In the genomic region with DNA sequence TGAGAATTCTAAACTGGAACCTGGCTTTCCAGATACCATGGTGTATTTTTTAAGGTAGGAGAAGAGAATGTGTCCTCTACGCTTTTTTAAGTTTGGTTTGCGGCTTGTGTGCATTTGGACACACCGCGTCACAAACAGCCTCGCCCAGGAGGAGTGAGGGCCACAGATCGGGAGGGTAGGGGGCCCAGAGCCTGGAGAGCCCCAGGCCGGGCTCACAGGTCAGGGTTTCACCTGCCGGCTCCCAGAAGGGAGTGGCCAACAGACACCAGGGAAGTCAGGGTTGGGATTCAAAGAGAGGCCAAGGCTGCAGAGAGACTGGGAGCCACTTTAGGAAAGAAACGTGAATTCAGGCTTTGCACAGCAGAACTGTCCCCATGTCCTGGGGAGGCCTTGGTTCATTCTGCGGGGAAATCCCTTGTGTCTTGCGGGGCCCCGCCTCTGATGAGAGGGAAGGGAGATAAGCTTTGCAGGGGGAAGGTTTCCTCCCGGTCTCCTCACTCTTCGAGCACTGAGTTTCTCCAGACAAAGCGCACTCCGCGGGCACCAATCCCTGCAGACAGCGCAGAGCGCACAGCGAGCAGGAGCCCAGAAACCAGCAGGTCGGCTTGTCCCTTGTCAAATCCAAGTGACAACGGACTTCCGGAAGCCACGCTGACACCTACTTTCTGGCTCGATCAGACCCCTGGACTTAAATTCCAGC, we compare ENCODE assay signal across 1 cellular context.
A peak's percentile ranks its signal among the peaks of the same experiment; 100 is the strongest.
TF ChIP-seq lines count a peak whose summit lies in the region.

No MANE protein-coding gene starts in this region.

TF ChIP-seq in K562, 482 proteins besides CTCF, POLR2A, EP300 and RAD21:
- TF ChIP-seq, protein P1, sequence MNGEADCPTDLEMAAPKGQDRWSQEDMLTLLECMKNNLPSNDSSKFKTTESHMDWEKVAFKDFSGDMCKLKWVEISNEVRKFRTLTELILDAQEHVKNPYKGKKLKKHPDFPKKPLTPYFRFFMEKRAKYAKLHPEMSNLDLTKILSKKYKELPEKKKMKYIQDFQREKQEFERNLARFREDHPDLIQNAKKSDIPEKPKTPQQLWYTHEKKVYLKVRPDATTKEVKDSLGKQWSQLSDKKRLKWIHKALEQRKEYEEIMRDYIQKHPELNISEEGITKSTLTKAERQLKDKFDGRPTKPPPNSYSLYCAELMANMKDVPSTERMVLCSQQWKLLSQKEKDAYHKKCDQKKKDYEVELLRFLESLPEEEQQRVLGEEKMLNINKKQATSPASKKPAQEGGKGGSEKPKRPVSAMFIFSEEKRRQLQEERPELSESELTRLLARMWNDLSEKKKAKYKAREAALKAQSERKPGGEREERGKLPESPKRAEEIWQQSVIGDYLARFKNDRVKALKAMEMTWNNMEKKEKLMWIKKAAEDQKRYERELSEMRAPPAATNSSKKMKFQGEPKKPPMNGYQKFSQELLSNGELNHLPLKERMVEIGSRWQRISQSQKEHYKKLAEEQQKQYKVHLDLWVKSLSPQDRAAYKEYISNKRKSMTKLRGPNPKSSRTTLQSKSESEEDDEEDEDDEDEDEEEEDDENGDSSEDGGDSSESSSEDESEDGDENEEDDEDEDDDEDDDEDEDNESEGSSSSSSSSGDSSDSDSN (IDR thresholded peaks at IDR 0.05; ENCODE audit: borderline replicate concordance in 1 of 2, low read depth in 2 of 2, low read length in 2 of 2) = peak; percentile 62 to 80; a peak in 2 of 4 replicates
- no peak for TF ChIP-seq RFX5 (IDR thresholded peaks at IDR 0.05; ENCODE audit: low read depth, low read length)
- TF ChIP-seq, protein P2, sequence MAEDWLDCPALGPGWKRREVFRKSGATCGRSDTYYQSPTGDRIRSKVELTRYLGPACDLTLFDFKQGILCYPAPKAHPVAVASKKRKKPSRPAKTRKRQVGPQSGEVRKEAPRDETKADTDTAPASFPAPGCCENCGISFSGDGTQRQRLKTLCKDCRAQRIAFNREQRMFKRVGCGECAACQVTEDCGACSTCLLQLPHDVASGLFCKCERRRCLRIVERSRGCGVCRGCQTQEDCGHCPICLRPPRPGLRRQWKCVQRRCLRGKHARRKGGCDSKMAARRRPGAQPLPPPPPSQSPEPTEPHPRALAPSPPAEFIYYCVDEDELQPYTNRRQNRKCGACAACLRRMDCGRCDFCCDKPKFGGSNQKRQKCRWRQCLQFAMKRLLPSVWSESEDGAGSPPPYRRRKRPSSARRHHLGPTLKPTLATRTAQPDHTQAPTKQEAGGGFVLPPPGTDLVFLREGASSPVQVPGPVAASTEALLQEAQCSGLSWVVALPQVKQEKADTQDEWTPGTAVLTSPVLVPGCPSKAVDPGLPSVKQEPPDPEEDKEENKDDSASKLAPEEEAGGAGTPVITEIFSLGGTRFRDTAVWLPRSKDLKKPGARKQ (CRISPR knock-in tag; IDR thresholded peaks at IDR 0.05) = 0 out of 2 replicates have a peak, but pooled peaks have one; percentile 63
- TF ChIP-seq CCNT2 (IDR thresholded peaks at IDR 0.05; ENCODE audit: borderline replicate concordance, extremely low read depth, insufficient read length, low read depth, low read length) = peak; percentile 26
- TF ChIP-seq HDAC1 (IDR thresholded peaks at IDR 0.05) = no peak
- TF ChIP-seq RBFOX2 (IDR thresholded peaks at IDR 0.05; ENCODE audit: low read depth, low read length) = peak; percentile 49
- no peak for TF ChIP-seq ZNF239 (CRISPR knock-in tag; IDR thresholded peaks at IDR 0.05)
- TF ChIP-seq, protein P3, sequence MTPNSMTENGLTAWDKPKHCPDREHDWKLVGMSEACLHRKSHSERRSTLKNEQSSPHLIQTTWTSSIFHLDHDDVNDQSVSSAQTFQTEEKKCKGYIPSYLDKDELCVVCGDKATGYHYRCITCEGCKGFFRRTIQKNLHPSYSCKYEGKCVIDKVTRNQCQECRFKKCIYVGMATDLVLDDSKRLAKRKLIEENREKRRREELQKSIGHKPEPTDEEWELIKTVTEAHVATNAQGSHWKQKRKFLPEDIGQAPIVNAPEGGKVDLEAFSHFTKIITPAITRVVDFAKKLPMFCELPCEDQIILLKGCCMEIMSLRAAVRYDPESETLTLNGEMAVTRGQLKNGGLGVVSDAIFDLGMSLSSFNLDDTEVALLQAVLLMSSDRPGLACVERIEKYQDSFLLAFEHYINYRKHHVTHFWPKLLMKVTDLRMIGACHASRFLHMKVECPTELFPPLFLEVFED (CRISPR knock-in tag; conservative IDR thresholded peaks at IDR 0.05) = no peak
- peak; percentile 53; the same call in 1 of the 2 replicates for TF ChIP-seq MTA3 (IDR thresholded peaks at IDR 0.05; ENCODE audit: borderline replicate concordance)
- peak; percentile 58; the same call in 1 of the 2 replicates for TF ChIP-seq L3MBTL2 (IDR thresholded peaks at IDR 0.05)
- peak in 1 of 2 experiments; percentile 55; a peak in 1 of 4 replicates for TF ChIP-seq RCOR1 (IDR thresholded peaks at IDR 0.05; ENCODE audit: borderline replicate concordance in 1 of 2, low read depth in 2 of 2, low read length in 2 of 2)
- TF ChIP-seq SMAD4 (CRISPR knock-in tag; conservative IDR thresholded peaks at IDR 0.05) = 0 out of 2 replicates have a peak, but pooled peaks have one; percentile 43
- TF ChIP-seq SPI1 (IDR thresholded peaks at IDR 0.05; ENCODE audit: borderline replicate concordance, low read depth, low read length) = no peak
- TF ChIP-seq, protein P4, sequence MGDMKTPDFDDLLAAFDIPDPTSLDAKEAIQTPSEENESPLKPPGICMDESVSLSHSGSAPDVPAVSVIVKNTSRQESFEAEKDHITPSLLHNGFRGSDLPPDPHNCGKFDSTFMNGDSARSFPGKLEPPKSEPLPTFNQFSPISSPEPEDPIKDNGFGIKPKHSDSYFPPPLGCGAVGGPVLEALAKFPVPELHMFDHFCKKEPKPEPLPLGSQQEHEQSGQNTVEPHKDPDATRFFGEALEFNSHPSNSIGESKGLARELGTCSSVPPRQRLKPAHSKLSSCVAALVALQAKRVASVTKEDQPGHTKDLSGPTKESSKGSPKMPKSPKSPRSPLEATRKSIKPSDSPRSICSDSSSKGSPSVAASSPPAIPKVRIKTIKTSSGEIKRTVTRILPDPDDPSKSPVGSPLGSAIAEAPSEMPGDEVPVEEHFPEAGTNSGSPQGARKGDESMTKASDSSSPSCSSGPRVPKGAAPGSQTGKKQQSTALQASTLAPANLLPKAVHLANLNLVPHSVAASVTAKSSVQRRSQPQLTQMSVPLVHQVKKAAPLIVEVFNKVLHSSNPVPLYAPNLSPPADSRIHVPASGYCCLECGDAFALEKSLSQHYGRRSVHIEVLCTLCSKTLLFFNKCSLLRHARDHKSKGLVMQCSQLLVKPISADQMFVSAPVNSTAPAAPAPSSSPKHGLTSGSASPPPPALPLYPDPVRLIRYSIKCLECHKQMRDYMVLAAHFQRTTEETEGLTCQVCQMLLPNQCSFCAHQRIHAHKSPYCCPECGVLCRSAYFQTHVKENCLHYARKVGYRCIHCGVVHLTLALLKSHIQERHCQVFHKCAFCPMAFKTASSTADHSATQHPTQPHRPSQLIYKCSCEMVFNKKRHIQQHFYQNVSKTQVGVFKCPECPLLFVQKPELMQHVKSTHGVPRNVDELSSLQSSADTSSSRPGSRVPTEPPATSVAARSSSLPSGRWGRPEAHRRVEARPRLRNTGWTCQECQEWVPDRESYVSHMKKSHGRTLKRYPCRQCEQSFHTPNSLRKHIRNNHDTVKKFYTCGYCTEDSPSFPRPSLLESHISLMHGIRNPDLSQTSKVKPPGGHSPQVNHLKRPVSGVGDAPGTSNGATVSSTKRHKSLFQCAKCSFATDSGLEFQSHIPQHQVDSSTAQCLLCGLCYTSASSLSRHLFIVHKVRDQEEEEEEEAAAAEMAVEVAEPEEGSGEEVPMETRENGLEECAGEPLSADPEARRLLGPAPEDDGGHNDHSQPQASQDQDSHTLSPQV (IDR thresholded peaks at IDR 0.05) = peak; percentile 11; the same call in 1 of the 2 replicates
- TF ChIP-seq, protein P5, sequence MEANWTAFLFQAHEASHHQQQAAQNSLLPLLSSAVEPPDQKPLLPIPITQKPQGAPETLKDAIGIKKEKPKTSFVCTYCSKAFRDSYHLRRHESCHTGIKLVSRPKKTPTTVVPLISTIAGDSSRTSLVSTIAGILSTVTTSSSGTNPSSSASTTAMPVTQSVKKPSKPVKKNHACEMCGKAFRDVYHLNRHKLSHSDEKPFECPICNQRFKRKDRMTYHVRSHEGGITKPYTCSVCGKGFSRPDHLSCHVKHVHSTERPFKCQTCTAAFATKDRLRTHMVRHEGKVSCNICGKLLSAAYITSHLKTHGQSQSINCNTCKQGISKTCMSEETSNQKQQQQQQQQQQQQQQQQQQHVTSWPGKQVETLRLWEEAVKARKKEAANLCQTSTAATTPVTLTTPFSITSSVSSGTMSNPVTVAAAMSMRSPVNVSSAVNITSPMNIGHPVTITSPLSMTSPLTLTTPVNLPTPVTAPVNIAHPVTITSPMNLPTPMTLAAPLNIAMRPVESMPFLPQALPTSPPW (CRISPR knock-in tag; IDR thresholded peaks at IDR 0.05) = peak; percentile 49
- peak; percentile 57 for TF ChIP-seq CXXC5 (CRISPR knock-in tag; IDR thresholded peaks at IDR 0.05)
- TF ChIP-seq, protein P6, sequence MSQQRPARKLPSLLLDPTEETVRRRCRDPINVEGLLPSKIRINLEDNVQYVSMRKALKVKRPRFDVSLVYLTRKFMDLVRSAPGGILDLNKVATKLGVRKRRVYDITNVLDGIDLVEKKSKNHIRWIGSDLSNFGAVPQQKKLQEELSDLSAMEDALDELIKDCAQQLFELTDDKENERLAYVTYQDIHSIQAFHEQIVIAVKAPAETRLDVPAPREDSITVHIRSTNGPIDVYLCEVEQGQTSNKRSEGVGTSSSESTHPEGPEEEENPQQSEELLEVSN (IDR thresholded peaks at IDR 0.05; ENCODE audit: borderline replicate concordance in 1 of 2, extremely low read depth in 1 of 2, insufficient read depth in 1 of 2, insufficient read length in 1 of 2, low read depth in 1 of 2, low read length in 1 of 2, poor library complexity in 1 of 2, severe bottlenecking in 1 of 2) = peak in 1 of 2 experiments; percentile 7
- TF ChIP-seq CTBP1 (IDR thresholded peaks at IDR 0.05; ENCODE audit: borderline replicate concordance) = 0 out of 2 replicates have a peak, but pooled peaks have one; percentile 18
- 0 out of 2 replicates have a peak, but pooled peaks have one; percentile 46 for TF ChIP-seq ZNF766 (CRISPR knock-in tag; conservative IDR thresholded peaks at IDR 0.05)
- TF ChIP-seq ZFX (CRISPR knock-in tag; IDR thresholded peaks at IDR 0.05) = peak; percentile 35; the same call in 1 of the 2 replicates
- no peak for TF ChIP-seq HMG20A (CRISPR knock-in tag; conservative IDR thresholded peaks at IDR 0.05)
- peak; percentile 55 for TF ChIP-seq ETV1 (tag; conservative IDR thresholded peaks at IDR 0.05; ENCODE audit: low read depth)
- TF ChIP-seq, protein P7, sequence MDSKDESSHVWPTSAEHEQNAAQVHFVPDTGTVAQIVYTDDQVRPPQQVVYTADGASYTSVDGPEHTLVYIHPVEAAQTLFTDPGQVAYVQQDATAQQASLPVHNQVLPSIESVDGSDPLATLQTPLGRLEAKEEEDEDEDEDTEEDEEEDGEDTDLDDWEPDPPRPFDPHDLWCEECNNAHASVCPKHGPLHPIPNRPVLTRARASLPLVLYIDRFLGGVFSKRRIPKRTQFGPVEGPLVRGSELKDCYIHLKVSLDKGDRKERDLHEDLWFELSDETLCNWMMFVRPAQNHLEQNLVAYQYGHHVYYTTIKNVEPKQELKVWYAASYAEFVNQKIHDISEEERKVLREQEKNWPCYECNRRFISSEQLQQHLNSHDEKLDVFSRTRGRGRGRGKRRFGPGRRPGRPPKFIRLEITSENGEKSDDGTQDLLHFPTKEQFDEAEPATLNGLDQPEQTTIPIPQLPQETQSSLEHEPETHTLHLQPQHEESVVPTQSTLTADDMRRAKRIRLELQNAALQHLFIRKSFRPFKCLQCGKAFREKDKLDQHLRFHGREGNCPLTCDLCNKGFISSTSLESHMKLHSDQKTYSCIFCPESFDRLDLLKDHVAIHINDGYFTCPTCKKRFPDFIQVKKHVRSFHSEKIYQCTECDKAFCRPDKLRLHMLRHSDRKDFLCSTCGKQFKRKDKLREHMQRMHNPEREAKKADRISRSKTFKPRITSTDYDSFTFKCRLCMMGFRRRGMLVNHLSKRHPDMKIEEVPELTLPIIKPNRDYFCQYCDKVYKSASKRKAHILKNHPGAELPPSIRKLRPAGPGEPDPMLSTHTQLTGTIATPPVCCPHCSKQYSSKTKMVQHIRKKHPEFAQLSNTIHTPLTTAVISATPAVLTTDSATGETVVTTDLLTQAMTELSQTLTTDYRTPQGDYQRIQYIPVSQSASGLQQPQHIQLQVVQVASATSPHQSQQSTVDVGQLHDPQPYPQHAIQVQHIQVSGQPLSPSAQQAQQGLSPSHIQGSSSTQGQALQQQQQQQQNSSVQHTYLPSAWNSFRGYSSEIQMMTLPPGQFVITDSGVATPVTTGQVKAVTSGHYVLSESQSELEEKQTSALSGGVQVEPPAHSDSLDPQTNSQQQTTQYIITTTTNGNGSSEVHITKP (IDR thresholded peaks at IDR 0.05; ENCODE audit: partially characterized antibody) = peak; percentile 83
- peak; percentile 36; the same call in 1 of the 2 replicates for TF ChIP-seq POLR2G (IDR thresholded peaks at IDR 0.05; ENCODE audit: low read depth, low read length)
- TF ChIP-seq, protein P8, sequence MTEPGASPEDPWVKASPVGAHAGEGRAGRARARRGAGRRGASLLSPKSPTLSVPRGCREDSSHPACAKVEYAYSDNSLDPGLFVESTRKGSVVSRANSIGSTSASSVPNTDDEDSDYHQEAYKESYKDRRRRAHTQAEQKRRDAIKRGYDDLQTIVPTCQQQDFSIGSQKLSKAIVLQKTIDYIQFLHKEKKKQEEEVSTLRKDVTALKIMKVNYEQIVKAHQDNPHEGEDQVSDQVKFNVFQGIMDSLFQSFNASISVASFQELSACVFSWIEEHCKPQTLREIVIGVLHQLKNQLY (CRISPR knock-in tag; conservative IDR thresholded peaks at IDR 0.05) = no peak
